Comparison of ENCODE assay signal across 17 cellular contexts in genomic region chr1:197541411-197541810, GRCh38.
DNase-seq lines count a peak whose midpoint lies in the region; ATAC-seq and TF ChIP-seq lines count a peak whose summit lies in the region.
"Had no signal": no experiment of that assay in that cellular context is flagged by ENCODE, and none has a peak within 500 bp of the region (broad histone marks: within the 10 kb centered on the region; RNA-seq: fewer than 3 reads in every experiment).

No MANE protein-coding gene starts in this region.

- H3K36me3 ChIP-seq in GM23338 (ENCODE audit: insufficient read depth) (no peaks in the 10 kb centered on the region), SK-N-MC (ENCODE audit: insufficient read depth, low read length) (peaks cover 5% of the 10 kb centered on the region; the same call in 1 of the 2 replicates), iPS-18a (ENCODE audit: control insufficient read depth, low read depth, low read length) (no peaks in the 10 kb centered on the region), neural progenitor cell (no peaks in the 10 kb centered on the region)

- no peaks in the 10 kb centered on the region for H3K9me2 ChIP-seq in GM23338 (ENCODE audit: insufficient read depth)

- H3K27ac ChIP-seq in GM23338 (ENCODE audit: low read depth) = no peak overlapping the region
- peak overlapping the region; percentile 72 for H3K27ac ChIP-seq in SK-N-MC
- no peak overlapping the region for H3K27ac ChIP-seq in iPS-18a (ENCODE audit: low read length)
- H3K27ac ChIP-seq in neural progenitor cell = no peak overlapping the region
- H3K27ac ChIP-seq: 22Rv1, A549, C4-2B, GM23248 had no signal

- H3K79me2 ChIP-seq in GM23338 (replicated peaks; ENCODE audit: insufficient read depth) (no peaks in the 10 kb centered on the region), neural progenitor cell (ENCODE audit: low read depth) (no peaks in the 10 kb centered on the region)

- peak; percentile 79 for ATAC-seq in GM23338
- ATAC-seq in GM18909 (IDR thresholded peaks at IDR 0.05; ENCODE audit: poor library complexity, unreplicated experiment) = no peak
- ATAC-seq: A549, HCT116 had no signal

- no peak overlapping the region for H3K4me3 ChIP-seq in GM23338
- H3K4me3 ChIP-seq in SK-N-MC = no peak overlapping the region
- peak overlapping the region; percentile 5 for H3K4me3 ChIP-seq in iPS-18a (ENCODE audit: low read length)
- no peak overlapping the region for H3K4me3 ChIP-seq in neural progenitor cell
- H3K4me3 ChIP-seq: A549, GM23248 had no signal

- H3K9ac ChIP-seq in SK-N-MC (ENCODE audit: insufficient read length) (no peak overlapping the region), iPS-18a (ENCODE audit: low read length) (no peak overlapping the region), neural progenitor cell (no peak overlapping the region)
- H3K9ac ChIP-seq: GM23248 had no signal

- TF ChIP-seq CTCF in GM23338 (conservative IDR thresholded peaks at IDR 0.05; ENCODE audit: low read depth in 2 of 2) (no peak), neural progenitor cell (IDR thresholded peaks at IDR 0.05) (no peak), GM20000 (IDR thresholded peaks at IDR 0.05; ENCODE audit: extremely low read depth, missing control alignments) (no peak)

- H3K4me1 Mint-ChIP-seq in GM23338 (peaks cover 16% of the 10 kb centered on the region; the same call in 2 of the 3 replicates), neural progenitor cell (peaks cover 13% of the 10 kb centered on the region)

- no peaks in the 10 kb centered on the region for H3K27me3 ChIP-seq in GM23338 (ENCODE audit: insufficient read depth)
- no peaks in the 10 kb centered on the region for H3K27me3 ChIP-seq in iPS-18a (ENCODE audit: control insufficient read depth, insufficient read depth, low read length)
- no peaks in the 10 kb centered on the region for H3K27me3 ChIP-seq in neural progenitor cell

- H3F3A ChIP-seq in GM23338 (replicated peaks; ENCODE audit: low read depth) (no peaks in the 10 kb centered on the region), neural progenitor cell (ENCODE audit: low read depth) (no peaks in the 10 kb centered on the region)

- H4K20me1 ChIP-seq in GM23338 (replicated peaks; ENCODE audit: insufficient read depth) (no peaks in the 10 kb centered on the region), neural progenitor cell (ENCODE audit: low read depth) (no peaks in the 10 kb centered on the region)

- no peak overlapping the region; the same call in 2 of the 3 replicates for H3K4me3 Mint-ChIP-seq in GM23338
- no peak overlapping the region for H3K4me3 Mint-ChIP-seq in neural progenitor cell
- H3K4me3 Mint-ChIP-seq: CD4-positive, alpha-beta T cell had no signal

- H3K4me1 ChIP-seq in GM23338 (ENCODE audit: insufficient read depth) (0 out of 2 replicates have a peak, but pooled peaks cover 14% of the 10 kb centered on the region), iPS-18a (ENCODE audit: control insufficient read depth, low read depth, low read length) (peaks cover 14% of the 10 kb centered on the region), neural progenitor cell (peaks cover 12% of the 10 kb centered on the region)
- H3K4me1 ChIP-seq: A549, Caco-2 had no signal

- H3K4me2 ChIP-seq in GM23338 = peak overlapping the region; percentile 8; the same call in 1 of the 2 replicates
- peak overlapping the region; percentile 12 for H3K4me2 ChIP-seq in neural progenitor cell
- H3K4me2 ChIP-seq: A549 had no signal

- no peaks in the 10 kb centered on the region; the same call in 2 of the 3 replicates for H3K9me3 Mint-ChIP-seq in GM23338
- H3K9me3 Mint-ChIP-seq in neural progenitor cell = no peaks in the 10 kb centered on the region
- H3K9me3 Mint-ChIP-seq: CD4-positive, alpha-beta T cell had no signal

- DNase-seq in GM23338 (ENCODE audit: low spot score) (peak; percentile 25), SK-N-MC (ENCODE audit: low read depth, low spot score) (no peak), neural progenitor cell (ENCODE audit: low spot score) (peak; percentile 45), NCI-H1048 (lab: John Stamatoyannopoulos, UW) (no peak), GM20000 (ENCODE audit: low spot score) (no peak), NCI-H128 (lab: John Stamatoyannopoulos, UW; ENCODE audit: unreplicated experiment) (no peak)
- DNase-seq: AML-193; Caco-2; CD4-positive, alpha-beta T cell; GM23248; H7 had no signal

- H3K27me3 Mint-ChIP-seq in GM23338 (ENCODE audit: insufficient read depth, low read depth, poor library complexity) (peaks cover 2% of the 10 kb centered on the region), neural progenitor cell (ENCODE audit: insufficient read depth, low read depth) (no peaks in the 10 kb centered on the region)
- H3K27me3 Mint-ChIP-seq: CD4-positive, alpha-beta T cell had no signal

- H2AFZ ChIP-seq in GM23338 (no peak overlapping the region), neural progenitor cell (replicated peaks) (no peak overlapping the region)
- H2AFZ ChIP-seq: GM23248 had no signal

- H3K9me3 ChIP-seq in SK-N-MC (ENCODE audit: low read depth, low read length) = no peaks in the 10 kb centered on the region
- no peaks in the 10 kb centered on the region for H3K9me3 ChIP-seq in iPS-18a (ENCODE audit: control insufficient read depth, low read depth, low read length)
- H3K9me3 ChIP-seq in neural progenitor cell (ENCODE audit: low read depth) = no peaks in the 10 kb centered on the region
- H3K9me3 ChIP-seq: A549, Caco-2 had no signal

- no peaks in the 10 kb centered on the region for H3K36me3 Mint-ChIP-seq in GM23338 (ENCODE audit: low read depth)
- H3K36me3 Mint-ChIP-seq in neural progenitor cell = peaks cover 6% of the 10 kb centered on the region

- H3K27ac Mint-ChIP-seq in GM23338 (no peak overlapping the region; the same call in 1 of the 2 replicates), neural progenitor cell (peak overlapping the region; percentile 29)
- H3K27ac Mint-ChIP-seq: CD4-positive, alpha-beta T cell had no signal

TF ChIP-seq in GM23338, 12 proteins besides CTCF, POLR2A, EP300 and RAD21 (continues in another document):
- TF ChIP-seq ZNF331 (CRISPR knock-in tag; IDR thresholded peaks at IDR 0.05; ENCODE audit: low read depth) (no peak), ZNF462 (CRISPR knock-in tag; IDR thresholded peaks at IDR 0.05) (no peak), EZH2 (IDR thresholded peaks at IDR 0.05; ENCODE audit: low read depth, unreplicated experiment) (no peak), CREB1 (CRISPR knock-in tag; IDR thresholded peaks at IDR 0.05; ENCODE audit: low read depth) (no peak)

Comparison
In these comparisons a context has a peak if more than half of its experiments do, and no peak if none do; other contexts are left out.
1. DNase-seq: peak in GM23338 (single experiment) and neural progenitor cell (single experiment); none in SK-N-MC (single experiment), NCI-H1048 (single experiment), GM20000 (single experiment) and NCI-H128 (single experiment).